In genomic region chr5:118937393-118938061, GRCh38 we compare ENCODE assay signal across 13 cellular contexts. TPM values are rescaled to one million over a fixed set of nuclear protein-coding genes. Genes with fewer than 3 reads are reported as not detected.
DNase-seq lines count a peak whose midpoint lies in the region; ATAC-seq, FAIRE-seq and TF ChIP-seq lines count a peak whose summit lies in the region.
"Had no signal": no experiment of that assay in that cellular context is flagged by ENCODE, and none has a peak within 500 bp of the region (broad histone marks: within the 10 kb centered on the region; RNA-seq: fewer than 3 reads in every experiment).

No MANE protein-coding gene starts in this region.

- TF ChIP-seq CTCF in fibroblast of pulmonary artery (IDR thresholded peaks at IDR 0.05; ENCODE audit: low read length, missing control alignments): no peak
- TF ChIP-seq CTCF in GM10248 (IDR thresholded peaks at IDR 0.05; ENCODE audit: control extremely low read depth, extremely low read depth, low read depth, missing control alignments): no peak

- peak; percentile 49 for ATAC-seq in GM21381 (IDR thresholded peaks at IDR 0.05; ENCODE audit: unreplicated experiment)
- ATAC-seq in HG03520 (IDR thresholded peaks at IDR 0.05; ENCODE audit: unreplicated experiment): peak; percentile 60
- ATAC-seq: PC-3 had no signal

- no peak for TF ChIP-seq POLR2A in GM12891 (IDR thresholded peaks at IDR 0.05; ENCODE audit: low read depth, low read length)

- CTCF ChIA-PET in GM10248 (lab: Yijun Ruan, JAX): interaction anchor here (1.2 kb wide), 1 partner anchor 9 kb away, joined by 3 read pairs; no protein-coding TSS in a partner anchor

- peak; percentile 68 for FAIRE-seq in GM12891 (lab: Jason Lieb, UNC)

- DNase-seq in GM12891 (ENCODE audit: insufficient read length, low spot score) (no peak), fibroblast of pulmonary artery (ENCODE audit: low read depth) (peak; percentile 7), GM10248 (ENCODE audit: extremely low spot score) (no peak), NCI-H1417 (lab: John Stamatoyannopoulos, UW) (no peak), NCI-H1436 (lab: John Stamatoyannopoulos, UW) (no peak), hepatic stellate cell (ENCODE audit: low spot score) (no peak)
- DNase-seq: AML-193, DND-41, KG1, PC-3, T-helper 9 cell had no signal

- no peak overlapping the region for H3K4me3 ChIP-seq in fibroblast of pulmonary artery (replicated peaks; ENCODE audit: low read depth, low read length)

- POLR2A ChIA-PET in GM10248 (lab: Yijun Ruan, JAX): no interaction called here

TF ChIP-seq in GM12891, 5 proteins besides CTCF, POLR2A, EP300 and RAD21:
- TF ChIP-seq TAF1 (IDR thresholded peaks at IDR 0.05; ENCODE audit: low read depth, low read length): no peak
- no peak for TF ChIP-seq PAX5 (IDR thresholded peaks at IDR 0.05; ENCODE audit: insufficient read depth, low read length, severe bottlenecking)
- peak; percentile 79 for TF ChIP-seq SPI1 (IDR thresholded peaks at IDR 0.05; ENCODE audit: low read depth, low read length)

RNA-seq across cellular contexts. Expression of gene DTWD2, which starts 50.8 kb away (rescaled TPM):
- polyA plus RNA-seq in GM12891 (2012; ENCODE audit: low read depth, missing spikeins): 2.0 TPM
